Comparison of ENCODE assay signal across 1 cellular context in the genomic region with DNA sequence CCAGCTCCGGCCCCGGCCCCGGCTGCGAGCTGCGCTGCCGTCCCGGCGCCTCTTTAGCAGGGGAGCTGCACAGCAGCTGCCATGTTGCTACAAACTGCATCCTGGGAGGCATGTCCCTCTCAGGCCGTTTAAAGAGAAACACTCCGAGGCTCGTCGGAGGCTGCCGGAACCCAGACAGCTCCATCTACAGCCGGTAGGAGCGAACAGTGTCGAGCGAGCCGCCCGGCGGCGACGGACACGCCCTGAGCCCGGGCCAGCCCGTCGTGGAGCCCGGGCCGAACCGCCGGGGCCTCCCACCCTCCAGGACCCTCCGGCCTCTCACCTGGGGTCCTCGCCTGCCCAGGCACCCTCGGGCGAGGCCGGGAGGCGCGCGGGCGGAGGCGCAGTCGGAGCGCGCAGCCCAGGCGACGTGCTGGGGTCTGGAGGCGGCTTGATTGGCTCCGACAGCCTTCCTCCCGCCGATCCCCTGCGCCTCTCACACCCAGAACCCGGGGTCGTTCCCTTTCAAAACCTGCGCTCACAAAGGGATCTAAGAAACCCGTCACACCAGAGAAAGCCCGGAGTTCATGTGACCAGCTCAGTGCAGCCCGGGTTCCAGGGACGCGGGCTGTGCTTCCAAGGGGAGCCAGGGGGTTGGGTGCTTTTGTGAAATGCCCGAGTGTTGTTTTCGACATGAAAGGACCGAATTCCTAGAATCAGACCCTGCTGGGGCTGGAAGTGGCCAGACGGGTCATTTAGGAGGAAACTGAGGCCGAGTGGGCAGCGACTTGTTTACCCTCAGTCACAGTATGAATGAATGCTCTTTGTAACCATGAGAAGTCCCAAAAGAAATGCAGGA.
TF ChIP-seq lines count a peak whose summit lies in the region.

A gene (minus strand): TSS at position 570 of the 838 bp plus-strand sequence. CDS start 5,040 bp downstream, outside the sequence.

TF ChIP-seq in liver, 16 proteins besides CTCF, POLR2A, EP300 and RAD21:
- TF ChIP-seq, protein P1, sequence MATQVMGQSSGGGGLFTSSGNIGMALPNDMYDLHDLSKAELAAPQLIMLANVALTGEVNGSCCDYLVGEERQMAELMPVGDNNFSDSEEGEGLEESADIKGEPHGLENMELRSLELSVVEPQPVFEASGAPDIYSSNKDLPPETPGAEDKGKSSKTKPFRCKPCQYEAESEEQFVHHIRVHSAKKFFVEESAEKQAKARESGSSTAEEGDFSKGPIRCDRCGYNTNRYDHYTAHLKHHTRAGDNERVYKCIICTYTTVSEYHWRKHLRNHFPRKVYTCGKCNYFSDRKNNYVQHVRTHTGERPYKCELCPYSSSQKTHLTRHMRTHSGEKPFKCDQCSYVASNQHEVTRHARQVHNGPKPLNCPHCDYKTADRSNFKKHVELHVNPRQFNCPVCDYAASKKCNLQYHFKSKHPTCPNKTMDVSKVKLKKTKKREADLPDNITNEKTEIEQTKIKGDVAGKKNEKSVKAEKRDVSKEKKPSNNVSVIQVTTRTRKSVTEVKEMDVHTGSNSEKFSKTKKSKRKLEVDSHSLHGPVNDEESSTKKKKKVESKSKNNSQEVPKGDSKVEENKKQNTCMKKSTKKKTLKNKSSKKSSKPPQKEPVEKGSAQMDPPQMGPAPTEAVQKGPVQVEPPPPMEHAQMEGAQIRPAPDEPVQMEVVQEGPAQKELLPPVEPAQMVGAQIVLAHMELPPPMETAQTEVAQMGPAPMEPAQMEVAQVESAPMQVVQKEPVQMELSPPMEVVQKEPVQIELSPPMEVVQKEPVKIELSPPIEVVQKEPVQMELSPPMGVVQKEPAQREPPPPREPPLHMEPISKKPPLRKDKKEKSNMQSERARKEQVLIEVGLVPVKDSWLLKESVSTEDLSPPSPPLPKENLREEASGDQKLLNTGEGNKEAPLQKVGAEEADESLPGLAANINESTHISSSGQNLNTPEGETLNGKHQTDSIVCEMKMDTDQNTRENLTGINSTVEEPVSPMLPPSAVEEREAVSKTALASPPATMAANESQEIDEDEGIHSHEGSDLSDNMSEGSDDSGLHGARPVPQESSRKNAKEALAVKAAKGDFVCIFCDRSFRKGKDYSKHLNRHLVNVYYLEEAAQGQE (IDR thresholded peaks at IDR 0.05), result peak; percentile 21
- no peak for TF ChIP-seq HNF4G (IDR thresholded peaks at IDR 0.05)
- TF ChIP-seq HNF4A (conservative IDR thresholded peaks at IDR 0.05), result no peak
- no peak for TF ChIP-seq RXRA (IDR thresholded peaks at IDR 0.05)
- TF ChIP-seq, protein P2, sequence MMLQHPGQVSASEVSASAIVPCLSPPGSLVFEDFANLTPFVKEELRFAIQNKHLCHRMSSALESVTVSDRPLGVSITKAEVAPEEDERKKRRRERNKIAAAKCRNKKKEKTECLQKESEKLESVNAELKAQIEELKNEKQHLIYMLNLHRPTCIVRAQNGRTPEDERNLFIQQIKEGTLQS (IDR thresholded peaks at IDR 0.05), result no peak
- no peak for TF ChIP-seq FOXA2 (IDR thresholded peaks at IDR 0.05)
- TF ChIP-seq GABPA (IDR thresholded peaks at IDR 0.05 in 1 of 2, conservative IDR thresholded peaks at IDR 0.05 in 1 of 2), result peak in 1 of 2 donors; percentile 31
- TF ChIP-seq YY1 (IDR thresholded peaks at IDR 0.05), result peak; percentile 93
- TF ChIP-seq FOXA1 (IDR thresholded peaks at IDR 0.05), result no peak
